ENCODE assay signal across 12 cellular contexts in genomic region chr2:231058761-231059550, GRCh38. TPM values are rescaled to one million over a fixed set of nuclear protein-coding genes. Genes with fewer than 3 reads are reported as not detected.
DNase-seq lines count a peak whose midpoint lies in the region; ATAC-seq and TF ChIP-seq lines count a peak whose summit lies in the region.
"Had no signal": no experiment of that assay in that cellular context is flagged by ENCODE, and none has a peak within 500 bp of the region (broad histone marks: within the 10 kb centered on the region; RNA-seq: fewer than 3 reads in every experiment).

No MANE protein-coding gene starts in this region.

- no peak overlapping the region for H3K27ac ChIP-seq in CD4-positive, alpha-beta T cell (ENCODE audit: low read depth, low read length)
- H3K27ac ChIP-seq in MM.1S (ENCODE audit: low read length): no peak overlapping the region
- H3K27ac ChIP-seq: HL-60 had no signal

- H3K27me3 Mint-ChIP-seq in CD4-positive, alpha-beta T cell: peaks cover 4% of the 10 kb centered on the region

- H3F3A ChIP-seq in MM.1S (ENCODE audit: insufficient read depth, low read length): no peaks in the 10 kb centered on the region

- H3K36me3 ChIP-seq in MM.1S (replicated peaks; ENCODE audit: insufficient read depth, low read length) (peaks cover 14% of the 10 kb centered on the region; the same call in 1 of the 2 replicates), mucosa of stomach (ENCODE audit: control insufficient read depth, insufficient read depth, low read length) (no peaks in the 10 kb centered on the region)

- H3K9me3 ChIP-seq in CD4-positive, alpha-beta T cell (ENCODE audit: control insufficient read depth, low read length): no peaks in the 10 kb centered on the region
- H3K9me3 ChIP-seq in MM.1S (replicated peaks; ENCODE audit: insufficient read depth, low read length) (no peaks in the 10 kb centered on the region), mucosa of stomach (ENCODE audit: control insufficient read depth, low read length) (no peaks in the 10 kb centered on the region)

- H3K27me3 ChIP-seq in CD4-positive, alpha-beta T cell (ENCODE audit: control insufficient read depth, insufficient read depth, low read length): no peaks in the 10 kb centered on the region
- H3K27me3 ChIP-seq in MM.1S (replicated peaks; ENCODE audit: insufficient read depth, low read length): no peaks in the 10 kb centered on the region
- no peaks in the 10 kb centered on the region for H3K27me3 ChIP-seq in mucosa of stomach (ENCODE audit: control insufficient read depth, insufficient read depth, low read length)

- H3K4me2 ChIP-seq in MM.1S (ENCODE audit: low read depth, low read length): peak overlapping the region; percentile 89; the same call in 1 of the 2 replicates

- H3K4me3 ChIP-seq in MM.1S (ENCODE audit: low read length) (no peak overlapping the region), choroid plexus epithelial cell (ENCODE audit: low read depth, low read length) (no peak overlapping the region), mucosa of stomach (ENCODE audit: low read length) (no peak overlapping the region)

- H2AFZ ChIP-seq in MM.1S (ENCODE audit: low read length): no peak overlapping the region

- H3K9ac ChIP-seq in MM.1S (ENCODE audit: low read length): no peak overlapping the region
- H3K9ac ChIP-seq in mucosa of stomach (ENCODE audit: low read length): peak overlapping the region; percentile 92

- H3K79me2 ChIP-seq in MM.1S (ENCODE audit: low read length): peaks cover 73% of the 10 kb centered on the region

- peaks cover 35% of the 10 kb centered on the region for H3K36me3 Mint-ChIP-seq in CD4-positive, alpha-beta T cell (ENCODE audit: low read depth)

- POLR2A ChIA-PET in CD4-positive, alpha-beta T cell (lab: Charles Lee): no interaction called here

- H3K27ac Mint-ChIP-seq in CD4-positive, alpha-beta T cell: peak overlapping the region; percentile 57

- DNase-seq in CD4-positive, alpha-beta T cell: no peak
- no peak for DNase-seq in MM.1S
- DNase-seq in choroid plexus epithelial cell (ENCODE audit: low read depth): peak; percentile 53
- DNase-seq: activated CD4-positive, alpha-beta T cell treated with anti-CD3 and anti-CD28 coated beads, Interleukin-2, amount 50 U/mL, for 48 hours; NCI-H526 treated with DMSO at 0.1 percent for 48 hours; stimulated activated CD8-positive, alpha-beta memory T cell treated with anti-CD3 and anti-CD28 coated beads, Interleukin-4, amount 100 ng/mL, for 48 hours had no signal

- H3K4me1 ChIP-seq in MM.1S (ENCODE audit: low read length) (peaks cover 22% of the 10 kb centered on the region; the same call in 1 of the 2 replicates), mucosa of stomach (ENCODE audit: control insufficient read depth, insufficient read depth, low read length) (peaks cover 28% of the 10 kb centered on the region)

- peak overlapping the region; percentile 77 for H3K4me3 Mint-ChIP-seq in CD4-positive, alpha-beta T cell

- CTCF ChIA-PET in CD4-positive, alpha-beta T cell (lab: Charles Lee): no interaction called here

- no peak for ATAC-seq in CD4-positive, alpha-beta T cell (ENCODE audit: poor library complexity)
- no peak for ATAC-seq in HG02798 (IDR thresholded peaks at IDR 0.05; ENCODE audit: poor library complexity, unreplicated experiment)
- ATAC-seq in HG03159 (IDR thresholded peaks at IDR 0.05; ENCODE audit: unreplicated experiment): no peak
- ATAC-seq in activated CD4-positive, CD25-positive, alpha-beta regulatory T cell treated with anti-CD3 and anti-CD28 coated beads, Interleukin-2, amount 50 U/mL, for 24 hours: no peak
- ATAC-seq in GM21529 (IDR thresholded peaks at IDR 0.05; ENCODE audit: unreplicated experiment): no peak

- no peaks in the 10 kb centered on the region for H3K9me3 Mint-ChIP-seq in CD4-positive, alpha-beta T cell

- H3K4me1 Mint-ChIP-seq in CD4-positive, alpha-beta T cell (ENCODE audit: low read depth): peaks cover 41% of the 10 kb centered on the region

- no peak for TF ChIP-seq CTCF in CD4-positive, alpha-beta T cell (IDR thresholded peaks at IDR 0.05)
- no peak for TF ChIP-seq CTCF in MM.1S (IDR thresholded peaks at IDR 0.05; ENCODE audit: low read length)
- TF ChIP-seq CTCF in choroid plexus epithelial cell (conservative IDR thresholded peaks at IDR 0.05; ENCODE audit: low read depth, low read length): no peak

- H4K20me1 ChIP-seq in MM.1S (ENCODE audit: insufficient read depth, low read length): peaks cover 12% of the 10 kb centered on the region

- intact Hi-C loops in CD4-positive, alpha-beta T cell (cut with DNase I, micrococcal nuclease): loop anchor here (5.0 to 10.0 kb wide), 4 partner anchors 154 to 606 kb away; partner anchors contain the start of gene CAB39 (in 1 of the 2)

- no peaks in the 10 kb centered on the region for H3K9me2 ChIP-seq in MM.1S (replicated peaks; ENCODE audit: insufficient read depth, low read length)

RNA-seq across cellular contexts. Expression of gene PSMD1, which starts 2.3 kb away (rescaled TPM):
- total RNA-seq in CD4-positive, alpha-beta T cell: 10 to 100 TPM; 27.9 to 31.3 TPM

RNA-seq across cellular contexts. Expression of gene C2orf72, which starts 21.6 kb away (rescaled TPM):
- not detected for total RNA-seq in CD4-positive, alpha-beta T cell
